ENCODE assay signal across 12 cellular contexts in the genomic region with DNA sequence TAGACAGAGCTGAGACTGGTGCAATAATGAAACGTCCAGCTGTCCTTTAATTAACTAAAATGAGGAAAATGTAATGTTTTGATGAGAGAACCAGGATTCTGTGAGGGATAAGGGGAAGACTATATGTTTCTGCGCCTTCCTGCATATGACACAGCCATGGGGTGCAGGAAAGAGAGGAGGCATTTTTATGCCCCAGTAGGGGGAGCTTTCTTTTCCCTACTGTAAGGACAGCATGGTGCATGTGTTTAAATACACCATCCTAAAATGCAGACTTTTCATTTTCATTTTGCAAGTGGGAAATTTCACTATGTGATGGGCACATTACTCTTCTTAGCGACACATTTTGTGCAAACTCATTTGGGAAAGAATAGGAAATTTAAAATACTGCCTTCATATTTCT.
A peak's percentile ranks its signal among the peaks of the same experiment; 100 is the strongest.
DNase-seq lines count a peak whose midpoint lies in the region; ATAC-seq, FAIRE-seq and TF ChIP-seq lines count a peak whose summit lies in the region.
"Had no signal": no experiment of that assay in that cellular context is flagged by ENCODE, and none has a peak within 500 bp of the region (broad histone marks: within the 10 kb centered on the region; RNA-seq: fewer than 3 reads in every experiment).

No MANE protein-coding gene starts in this region.

- no peak overlapping the region for H3K4me3 ChIP-seq in small intestine (ENCODE audit: low read depth in 1 of 2, low read length in 2 of 2)
- H3K4me3 ChIP-seq: BLaER1 treated with 17β-estradiol and CSF1 and Interleukin-3, amounts not matched to agents 10 nM and 100 nM had no signal

- DNase-seq in NCI-H82 (lab: John Stamatoyannopoulos, UW) (peak; percentile 60), NCI-H82 treated with DMSO at 0.1 percent for 48 hours (lab: John Stamatoyannopoulos, UW; ENCODE audit: unreplicated experiment) (no peak), NCI-H69 (lab: John Stamatoyannopoulos, UW) (peak; percentile 8), endothelial cell (ENCODE audit: low spot score) (no peak), small intestine (peak; percentile 5), NCI-H1417 treated with DMSO at 0.1 percent for 48 hours (lab: John Stamatoyannopoulos, UW) (no peak), hippocampal formation (lab: John Stamatoyannopoulos, UW) (no peak)
- DNase-seq: activated naive CD8-positive, alpha-beta T cell treated with anti-CD3 and anti-CD28 coated beads for 36 hours; NCI-H2081 treated with DMSO at 0.1 percent for 48 hours had no signal

- H3K4me1 Mint-ChIP-seq in endothelial cell (ENCODE audit: unreplicated experiment), result no peaks in the 10 kb centered on the region
- H3K4me1 Mint-ChIP-seq: activated naive CD8-positive, alpha-beta T cell treated with anti-CD3 and anti-CD28 coated beads for 36 hours had no signal

- ATAC-seq in HG03175 (IDR thresholded peaks at IDR 0.05; ENCODE audit: unreplicated experiment), result no peak

- no peak for FAIRE-seq in small intestine (lab: Jason Lieb, UNC)
- FAIRE-seq: frontal cortex had no signal

- no peaks in the 10 kb centered on the region for H3K9me3 ChIP-seq in small intestine (ENCODE audit: control insufficient read depth, low read depth)
- H3K9me3 ChIP-seq: BLaER1 treated with 17β-estradiol and CSF1 and Interleukin-3, amounts not matched to agents 10 nM and 100 nM had no signal

- no peaks in the 10 kb centered on the region for H3K9me3 Mint-ChIP-seq in endothelial cell (ENCODE audit: unreplicated experiment)
- H3K9me3 Mint-ChIP-seq: activated naive CD8-positive, alpha-beta T cell treated with anti-CD3 and anti-CD28 coated beads for 36 hours had no signal

- no peaks in the 10 kb centered on the region for H3K36me3 Mint-ChIP-seq in endothelial cell (ENCODE audit: low read depth, unreplicated experiment)

- H3K4me3 Mint-ChIP-seq in endothelial cell (ENCODE audit: unreplicated experiment), result no peak overlapping the region
- H3K4me3 Mint-ChIP-seq: activated naive CD8-positive, alpha-beta T cell treated with anti-CD3 and anti-CD28 coated beads for 36 hours had no signal

- peak; percentile 44 for TF ChIP-seq CTCF in endothelial cell (IDR thresholded peaks at IDR 0.05; ENCODE audit: unreplicated experiment)

- WGBS in small intestine, 3 donors, result 68 to 84% (median 69%) methylated on average over 3 of the region's 3 CpGs

- H3K27me3 Mint-ChIP-seq in endothelial cell (ENCODE audit: unreplicated experiment), result no peaks in the 10 kb centered on the region
- H3K27me3 Mint-ChIP-seq: activated naive CD8-positive, alpha-beta T cell treated with anti-CD3 and anti-CD28 coated beads for 36 hours had no signal

- H3K4me1 ChIP-seq in small intestine (ENCODE audit: control insufficient read depth in 2 of 2, insufficient read depth in 1 of 2, low read depth in 1 of 2, low read length in 1 of 2), result no peaks in the 10 kb centered on the region
- H3K4me1 ChIP-seq: BLaER1 treated with 17β-estradiol and CSF1 and Interleukin-3, amounts not matched to agents 10 nM and 100 nM had no signal

- no peak overlapping the region for H3K27ac ChIP-seq in small intestine (ENCODE audit: low read depth in 1 of 2, low read length in 1 of 2)
- H3K27ac ChIP-seq: BLaER1 treated with 17β-estradiol and CSF1 and Interleukin-3, amounts not matched to agents 10 nM and 100 nM had no signal

- no peaks in the 10 kb centered on the region for H3K27me3 ChIP-seq in small intestine (ENCODE audit: control insufficient read depth in 2 of 2, insufficient read depth in 2 of 2, low read length in 2 of 2)
- H3K27me3 ChIP-seq: BLaER1 treated with 17β-estradiol and CSF1 and Interleukin-3, amounts not matched to agents 10 nM and 100 nM had no signal

- no peak overlapping the region for H3K27ac Mint-ChIP-seq in endothelial cell (ENCODE audit: unreplicated experiment)
- H3K27ac Mint-ChIP-seq: activated naive CD8-positive, alpha-beta T cell treated with anti-CD3 and anti-CD28 coated beads for 36 hours had no signal

- H3K36me3 ChIP-seq in small intestine (ENCODE audit: control insufficient read depth in 2 of 2, insufficient read depth in 2 of 2, low read length in 2 of 2), result no peaks in the 10 kb centered on the region

Comparison
In these comparisons a context has a peak if more than half of its experiments do, and no peak if none do; other contexts are left out.
1. DNase-seq: peak in NCI-H82 (single experiment), NCI-H69 (single experiment) and small intestine (single experiment); none in NCI-H82 treated with DMSO at 0.1 percent for 48 hours (single experiment), endothelial cell (single experiment), NCI-H1417 treated with DMSO at 0.1 percent for 48 hours (single experiment) and hippocampal formation (0 of 2).